17 cellular contexts compared by ENCODE assay signal in the genomic region with DNA sequence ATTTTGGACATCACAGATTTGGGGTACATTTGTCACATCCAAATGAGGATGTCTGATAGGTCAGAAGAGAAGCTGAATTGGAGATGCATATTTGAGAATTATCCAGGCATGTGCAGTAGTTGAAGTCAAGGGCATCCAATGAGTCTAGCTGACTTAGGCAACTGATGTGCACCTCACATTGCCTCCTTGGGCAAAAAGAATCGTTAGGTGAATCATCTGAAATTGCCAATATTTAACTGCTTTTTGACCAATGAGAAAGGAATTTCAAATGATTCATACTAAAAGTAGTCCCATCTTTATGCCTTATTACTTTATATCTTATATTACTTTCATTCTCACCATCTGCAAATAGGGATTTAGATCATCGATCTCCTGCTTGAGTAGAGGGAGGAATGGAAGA.
"Had no signal": no experiment of that assay in that cellular context is flagged by ENCODE, and none has a peak within 500 bp of the region (broad histone marks: within the 10 kb centered on the region; RNA-seq: fewer than 3 reads in every experiment).

No MANE protein-coding gene starts in this region.

- H3K9me3 Mint-ChIP-seq: activated naive CD8-positive, alpha-beta T cell treated with anti-CD3 and anti-CD28 coated beads, Interleukin-2, amount 10 ng/mL, durations not matched to agents 7 days and 5 days; activated T-cell treated with anti-CD3 and anti-CD28 coated beads, Interleukin-2, amount 50 U/mL, for 24 hours; mesothelial cell of epicardium; neural progenitor cell had no signal

- H3K27me3 ChIP-seq: breast epithelium, hepatocyte, neural progenitor cell, pancreas, upper lobe of right lung had no signal

- H3K4me2 ChIP-seq: hepatocyte, neural progenitor cell had no signal

- H3K36me3 ChIP-seq: breast epithelium, neural progenitor cell, pancreas, upper lobe of right lung had no signal

- DNase-seq: activated CD4-positive, alpha-beta T cell treated with anti-CD3 and anti-CD28 coated beads, Interleukin-2, amount 50 U/mL, for 48 hours; activated CD4-positive, CD25-positive, alpha-beta regulatory T cell treated with anti-CD3 and anti-CD28 coated beads, Interleukin-2, amount 50 U/mL, for 72 hours; activated CD8-positive, alpha-beta memory T cell treated with anti-CD3 and anti-CD28 coated beads, Interleukin-2, amount 10 ng/mL, durations not matched to agents 7 days and 5 days; activated gamma-delta T cell treated with Interleukin-2 at 50 U/mL for 16 hours; activated naive CD8-positive, alpha-beta T cell treated with anti-CD3 and anti-CD28 coated beads, Interleukin-2, amount 10 ng/mL, durations not matched to agents 7 days and 5 days; activated T-cell treated with anti-CD3 and anti-CD28 coated beads, Interleukin-2, amount 50 U/mL, for 24 hours; aorta; pancreas; stimulated activated CD4-positive, alpha-beta T cell treated with anti-CD3 and anti-CD28 coated beads, Interleukin-4, amount 100 ng/mL, for 1 hour; stimulated activated CD8-positive, alpha-beta memory T cell treated with anti-CD3 and anti-CD28 coated beads, Interleukin-4, amount 100 ng/mL, for 48 hours; stimulated activated naive CD8-positive, alpha-beta T cell treated with anti-CD3 and anti-CD28 coated beads, Interleukin-15, Interleukin-2, amounts not matched to agents 100 U/mL and 50 U/mL, for 24 hours; upper lobe of right lung had no signal

- H2AFZ ChIP-seq: hepatocyte, neural progenitor cell had no signal

- H3K9me3 ChIP-seq: breast epithelium, pancreas, upper lobe of right lung had no signal

- FAIRE-seq: endothelial cell of umbilical vein, pancreas had no signal

- H3K27ac ChIP-seq: breast epithelium, hepatocyte, neural progenitor cell, pancreas, upper lobe of right lung had no signal

- ATAC-seq: activated CD8-positive, alpha-beta memory T cell treated with anti-CD3 and anti-CD28 coated beads, Interleukin-2, amount 10 ng/mL, durations not matched to agents 7 days and 5 days; pancreas; stimulated activated naive CD8-positive, alpha-beta T cell treated with anti-CD3 and anti-CD28 coated beads, Interleukin-15, Interleukin-2, amounts not matched to agents 100 U/mL and 50 U/mL, for 24 hours; upper lobe of right lung had no signal

- H3K4me1 ChIP-seq: neural progenitor cell had no signal

- H3K36me3 Mint-ChIP-seq: activated CD8-positive, alpha-beta memory T cell treated with anti-CD3 and anti-CD28 coated beads, Interleukin-2, amount 10 ng/mL, durations not matched to agents 7 days and 5 days; mesothelial cell of epicardium; neural progenitor cell had no signal

- H3K79me2 ChIP-seq: hepatocyte had no signal

- H3K27ac Mint-ChIP-seq: activated CD8-positive, alpha-beta memory T cell treated with anti-CD3 and anti-CD28 coated beads, Interleukin-2, amount 10 ng/mL, durations not matched to agents 7 days and 5 days; activated naive CD8-positive, alpha-beta T cell treated with anti-CD3 and anti-CD28 coated beads, Interleukin-2, amount 10 ng/mL, durations not matched to agents 7 days and 5 days; activated T-cell treated with anti-CD3 and anti-CD28 coated beads, Interleukin-2, amount 50 U/mL, for 24 hours; mesothelial cell of epicardium; neural progenitor cell had no signal

- H3K9ac ChIP-seq: neural progenitor cell had no signal

- H3K4me3 Mint-ChIP-seq: activated CD8-positive, alpha-beta memory T cell treated with anti-CD3 and anti-CD28 coated beads, Interleukin-2, amount 10 ng/mL, durations not matched to agents 7 days and 5 days; activated naive CD8-positive, alpha-beta T cell treated with anti-CD3 and anti-CD28 coated beads, Interleukin-2, amount 10 ng/mL, durations not matched to agents 7 days and 5 days; activated T-cell treated with anti-CD3 and anti-CD28 coated beads, Interleukin-2, amount 50 U/mL, for 24 hours; mesothelial cell of epicardium; neural progenitor cell had no signal

- H3K4me3 ChIP-seq: breast epithelium, hepatocyte, neural progenitor cell, pancreas, upper lobe of right lung had no signal

- H3K27me3 Mint-ChIP-seq: activated CD8-positive, alpha-beta memory T cell treated with anti-CD3 and anti-CD28 coated beads, Interleukin-2, amount 10 ng/mL, durations not matched to agents 7 days and 5 days; activated naive CD8-positive, alpha-beta T cell treated with anti-CD3 and anti-CD28 coated beads, Interleukin-2, amount 10 ng/mL, durations not matched to agents 7 days and 5 days; activated T-cell treated with anti-CD3 and anti-CD28 coated beads, Interleukin-2, amount 50 U/mL, for 24 hours had no signal
